Comparison of ENCODE assay signal across 9 cellular contexts in the genomic region with DNA sequence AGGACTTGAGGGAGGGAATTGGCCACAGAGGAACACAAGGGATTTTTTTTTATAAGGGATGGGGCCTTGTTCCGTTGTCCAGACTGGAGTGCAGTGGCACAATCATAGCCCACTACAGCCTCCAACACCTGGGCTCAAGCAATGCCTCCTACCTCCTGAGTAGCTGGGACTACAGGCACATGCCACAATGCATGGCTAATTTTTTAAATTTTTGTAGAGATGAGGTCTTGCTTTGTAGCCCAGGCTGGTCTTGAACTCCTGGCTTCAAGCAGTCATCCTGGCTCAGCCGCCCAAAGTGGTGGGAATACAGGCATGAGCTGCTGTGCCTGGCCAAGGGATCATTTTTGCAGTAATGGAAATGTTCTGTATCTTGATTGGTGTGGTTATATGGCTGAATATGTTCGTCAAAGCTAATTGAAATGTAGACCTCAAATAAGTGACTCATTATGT. TPM values are rescaled to one million over a fixed set of nuclear protein-coding genes. Genes with fewer than 3 reads are reported as not detected.
DNase-seq lines count a peak whose midpoint lies in the region; ATAC-seq and TF ChIP-seq lines count a peak whose summit lies in the region.
"Had no signal": no experiment of that assay in that cellular context is flagged by ENCODE, and none has a peak within 500 bp of the region (broad histone marks: within the 10 kb centered on the region; RNA-seq: fewer than 3 reads in every experiment).

No MANE protein-coding gene starts in this region.

- H2AFZ ChIP-seq in mammary epithelial cell (ENCODE audit: low read depth, low read length): no peak overlapping the region

- peaks cover 19% of the 10 kb centered on the region for H3K4me1 Mint-ChIP-seq in stimulated activated memory B cell treated with anti-CD40 and anti-IgM and Interleukin-4, amounts not matched to agents 10 μg/mL and 1 μg/mL and 100 μg/mL, for 72 hours

- intact Hi-C loops in mammary epithelial cell (cut with micrococcal nuclease): no loop called here
- intact Hi-C loops in lower leg skin (cut with DNase I; ENCODE audit: low total_unique reads): no loop called here
- intact Hi-C loops in adrenal gland (cut with DNase I): loop anchor here in 1 of 2 donors (10.0 kb wide), 1 partner anchor 70 kb away; no protein-coding TSS in a partner anchor

- TF ChIP-seq POLR2A in lower leg skin (IDR thresholded peaks at IDR 0.05) (no peak), adrenal gland (IDR thresholded peaks at IDR 0.05) (no peak)

- H3K79me2 ChIP-seq in mammary epithelial cell (ENCODE audit: insufficient read depth, low read length): peaks cover 5% of the 10 kb centered on the region

- H3K9ac ChIP-seq in mammary epithelial cell (ENCODE audit: insufficient read depth, low read length): no peak overlapping the region

- no peak overlapping the region for H3K4me3 Mint-ChIP-seq in stimulated activated memory B cell treated with anti-CD40 and anti-IgM and Interleukin-4, amounts not matched to agents 10 μg/mL and 1 μg/mL and 100 μg/mL, for 72 hours

- H3K27me3 ChIP-seq in SJCRH30 (no peaks in the 10 kb centered on the region), mammary epithelial cell (ENCODE audit: insufficient read depth, low read length) (no peaks in the 10 kb centered on the region), adrenal gland (no peaks in the 10 kb centered on the region)

- H3K36me3 Mint-ChIP-seq in stimulated activated memory B cell treated with anti-CD40 and anti-IgM and Interleukin-4, amounts not matched to agents 10 μg/mL and 1 μg/mL and 100 μg/mL, for 72 hours: peaks cover 33% of the 10 kb centered on the region

- H3K9me3 ChIP-seq in SJCRH30 (replicated peaks) (no peaks in the 10 kb centered on the region), mammary epithelial cell (replicated peaks; ENCODE audit: insufficient read depth, low read length) (no peaks in the 10 kb centered on the region), adrenal gland (replicated peaks in 1 of 3) (no peaks in the 10 kb centered on the region)

- WGBS in mammary epithelial cell (ENCODE audit: low coverage, missing lambda C conversion rate): 81% methylated on average over 3 of the region's 3 CpGs
- 87 to 95% methylated on average over 3 of the region's 3 CpGs for WGBS in lower leg skin, 2 donors
- whole genome bisulfite sequencing in adrenal gland, 4 donors: 89 to 97% (median 92%) methylated on average over 3 of the region's 3 CpGs

- no peaks in the 10 kb centered on the region for H3K27me3 Mint-ChIP-seq in stimulated activated memory B cell treated with anti-CD40 and anti-IgM and Interleukin-4, amounts not matched to agents 10 μg/mL and 1 μg/mL and 100 μg/mL, for 72 hours

- peaks cover 2% of the 10 kb centered on the region; the same call in 1 of the 2 replicates for H3K36me3 ChIP-seq in SJCRH30
- H3K36me3 ChIP-seq in mammary epithelial cell (ENCODE audit: insufficient read depth, low read length): peaks cover 13% of the 10 kb centered on the region
- peaks cover 0 to 8% of the 10 kb centered on the region in 2 donors for H3K36me3 ChIP-seq in adrenal gland (replicated peaks in 1 of 2)

- peak; percentile 75 for DNase-seq in activated CD8-positive, alpha-beta memory T cell treated with anti-CD3 and anti-CD28 coated beads, Interleukin-2, amount 50 U/mL, for 48 hours
- no peak for DNase-seq in activated CD8-positive, alpha-beta memory T cell treated with anti-CD3 and anti-CD28 coated beads for 24 hours
- DNase-seq in SJCRH30: no peak
- peak; percentile 67 for DNase-seq in mammary epithelial cell
- DNase-seq in lower leg skin (ENCODE audit: low spot score in 2 of 2): no peak
- DNase-seq in adrenal gland: no peak
- DNase-seq: erythroblast had no signal

- H3K4me1 ChIP-seq in SJCRH30 (peaks cover 29% of the 10 kb centered on the region), mammary epithelial cell (ENCODE audit: insufficient read depth, low read length) (peaks cover 30% of the 10 kb centered on the region), adrenal gland (replicated peaks in 1 of 2) (peaks cover 8 to 24% of the 10 kb centered on the region in 2 donors)

- no peaks in the 10 kb centered on the region for H4K20me1 ChIP-seq in mammary epithelial cell (ENCODE audit: insufficient read depth, low read length)

- BruUV-seq in mammary epithelial cell (replicated peaks; lab: Mats Ljungman, UMichigan): no TSS peak

- dilution Hi-C loops in mammary epithelial cell (cut with HindIII; ENCODE audit: low sequenced_read_pairs): no loop called here

- peak overlapping the region; percentile 11 for H3K4me2 ChIP-seq in mammary epithelial cell (ENCODE audit: insufficient read depth, low read depth, low read length)

- CTCF ChIA-PET in mammary epithelial cell (lab: Charles Lee; ENCODE audit: low non-redundant PET): no interaction called here

- H3K4me3 ChIP-seq in SJCRH30 (no peak overlapping the region), mammary epithelial cell (replicated peaks in 1 of 3; ENCODE audit: insufficient read depth in 1 of 3, low read depth in 2 of 3, low read length in 3 of 3) (no peak overlapping the region), lower leg skin (ENCODE audit: low read depth, poor library complexity, severe bottlenecking) (no peak overlapping the region), adrenal gland (no peak overlapping the region)

- no peak for TF ChIP-seq CTCF in mammary epithelial cell (conservative IDR thresholded peaks at IDR 0.05 in 1 of 2, IDR thresholded peaks at IDR 0.05 in 1 of 2; ENCODE audit: extremely low read depth in 1 of 2, insufficient read depth in 1 of 2, low read depth in 1 of 2, low read length in 2 of 2)
- TF ChIP-seq CTCF in lower leg skin (IDR thresholded peaks at IDR 0.05): no peak
- TF ChIP-seq CTCF in adrenal gland (IDR thresholded peaks at IDR 0.05): no peak

- no peak for ATAC-seq in stimulated activated memory B cell treated with anti-CD40 and anti-IgM and Interleukin-4, amounts not matched to agents 10 μg/mL and 1 μg/mL and 100 μg/mL, for 72 hours
- no peak for ATAC-seq in GM21447 (IDR thresholded peaks at IDR 0.05; ENCODE audit: unreplicated experiment)

- H3K9me3 Mint-ChIP-seq in stimulated activated memory B cell treated with anti-CD40 and anti-IgM and Interleukin-4, amounts not matched to agents 10 μg/mL and 1 μg/mL and 100 μg/mL, for 72 hours: peaks cover 3% of the 10 kb centered on the region

- in situ Hi-C loops in mammary epithelial cell (cut with MboI; ENCODE audit: low sequenced_read_pairs in 2 of 2): no loop called here

- peak overlapping the region; percentile 70 for H3K27ac ChIP-seq in SJCRH30
- peak overlapping the region; percentile 96 for H3K27ac ChIP-seq in mammary epithelial cell (ENCODE audit: insufficient read depth, low read depth, low read length)
- peak overlapping the region in 1 of 5 donors; percentile 10 for H3K27ac ChIP-seq in adrenal gland

- H3K27ac Mint-ChIP-seq in stimulated activated memory B cell treated with anti-CD40 and anti-IgM and Interleukin-4, amounts not matched to agents 10 μg/mL and 1 μg/mL and 100 μg/mL, for 72 hours: peak overlapping the region; percentile 30

RNA-seq across cellular contexts. Expression of gene VMP1, which starts 56.9 kb away (rescaled TPM):
- 44.5 and 46.5 TPM in 2 replicates for total RNA-seq in SJCRH30 (2014; rRNA removed; shearing (Covaris generic))
- 100 to 1,000 TPM; 177 to 211 TPM for total RNA-seq in mammary epithelial cell
- 44.4 TPM for polyA plus RNA-seq in mammary epithelial cell
- polyA minus RNA-seq in mammary epithelial cell: 106 TPM
- total RNA-seq in lower leg skin: 10 to 100 TPM; 35.3 to 69.7 (median 61.1) TPM
- 100 to 1,000 TPM in 7 of 8 donors, 10 to 100 TPM in 1; 52.4 to 335 (median 184) TPM for total RNA-seq in adrenal gland
- polyA plus RNA-seq in adrenal gland: 100 to 1,000 TPM; 118 to 137 (median 123) TPM

RNA-seq across cellular contexts. Expression of gene PTRH2, which starts 57.1 kb away (rescaled TPM):
- total RNA-seq in SJCRH30 (2014; rRNA removed; shearing (Covaris generic)): 30.4 and 31.9 TPM in 2 replicates
- total RNA-seq in mammary epithelial cell (10 to 100 TPM; 23.0 to 37.4 TPM), lower leg skin (10 to 100 TPM; 15.4 to 29.2 (median 18.7) TPM), adrenal gland (10 to 100 TPM; 17.9 to 61.7 (median 26.2) TPM)
- polyA plus RNA-seq in mammary epithelial cell (76.2 TPM), adrenal gland (10 to 100 TPM; 30.8 to 96.7 (median 68.5) TPM)
- 3.1 TPM for polyA minus RNA-seq in mammary epithelial cell

Comparison
In these comparisons a context has a peak if more than half of its experiments do, and no peak if none do; other contexts are left out.
1. DNase-seq: peak in activated CD8-positive, alpha-beta memory T cell treated with anti-CD3 and anti-CD28 coated beads, Interleukin-2, amount 50 U/mL, for 48 hours (single experiment) and mammary epithelial cell (single experiment); none in activated CD8-positive, alpha-beta memory T cell treated with anti-CD3 and anti-CD28 coated beads for 24 hours (single experiment), SJCRH30 (0 of 2), lower leg skin (0 of 2) and adrenal gland (0 of 7).